ENCODE assay signal across 28 cellular contexts in genomic region chr7:79965946-79966345, GRCh38.
"Had no signal": no experiment of that assay in that cellular context is flagged by ENCODE, and none has a peak within 500 bp of the region (broad histone marks: within the 10 kb centered on the region; RNA-seq: fewer than 3 reads in every experiment).

No MANE protein-coding gene starts in this region.

- DNase-seq: activated CD4-positive, alpha-beta T cell treated with anti-CD3 and anti-CD28 coated beads for 48 hours; activated CD4-positive, alpha-beta T cell treated with anti-CD3 and anti-CD28 coated beads, Interleukin-2, amount 50 U/mL, for 1 hour; activated CD4-positive, alpha-beta T cell treated with anti-CD3 and anti-CD28 coated beads, Interleukin-2, amount 50 U/mL, for 48 hours; activated CD8-positive, alpha-beta memory T cell treated with anti-CD3 and anti-CD28 coated beads, Interleukin-2, amount 10 ng/mL, durations not matched to agents 7 days and 5 days; activated CD8-positive, alpha-beta memory T cell treated with anti-CD3 and anti-CD28 coated beads, Interleukin-2, amount 50 U/mL, for 4 hours; activated CD8-positive, alpha-beta T cell treated with anti-CD3 and anti-CD28 coated beads for 36 hours; activated effector memory CD4-positive, alpha-beta T cell treated with anti-CD3 and anti-CD28 coated beads, Interleukin-2, amount 50 U/mL, for 16 hours; activated naive CD4-positive, alpha-beta T cell treated with anti-CD3 and anti-CD28 coated beads for 36 hours; activated naive CD8-positive, alpha-beta T cell treated with anti-CD3 and anti-CD28 coated beads for 36 hours; activated naive CD8-positive, alpha-beta T cell treated with anti-CD3 and anti-CD28 coated beads, Interleukin-2, amount 50 U/mL, for 24 hours; activated T-cell treated with anti-CD3 and anti-CD28 coated beads, Interleukin-2, amount 50 U/mL, for 1 hour; activated T-cell treated with anti-CD3 and anti-CD28 coated beads, Interleukin-2, amount 50 U/mL, for 48 hours; adrenal gland; amygdala; aorta; body of pancreas; caudate nucleus; cortex of kidney; dermis blood vessel endothelial cell; effector CD4-positive, alpha-beta T cell; effector memory CD8-positive, alpha-beta T cell; esophagus squamous epithelium; foreskin melanocyte; heart right ventricle; T-helper 2 cell had no signal

- H3K9me3 ChIP-seq: adrenal gland, body of pancreas, esophagus squamous epithelium, gastroesophageal sphincter, heart right ventricle had no signal

- H3K27ac ChIP-seq: adrenal gland, body of pancreas, epithelial cell of prostate, esophagus squamous epithelium, gastroesophageal sphincter, heart right ventricle had no signal

- H3K4me1 ChIP-seq: adrenal gland, body of pancreas, esophagus squamous epithelium, gastroesophageal sphincter, heart right ventricle had no signal

- H3K27me3 ChIP-seq: adrenal gland, body of pancreas, esophagus squamous epithelium, gastroesophageal sphincter, heart right ventricle had no signal

- ATAC-seq: activated CD8-positive, alpha-beta memory T cell treated with anti-CD3 and anti-CD28 coated beads, Interleukin-2, amount 10 ng/mL, durations not matched to agents 7 days and 5 days; activated CD8-positive, alpha-beta T cell treated with anti-CD3 and anti-CD28 coated beads for 36 hours; activated naive CD8-positive, alpha-beta T cell treated with anti-CD3 and anti-CD28 coated beads, Interleukin-2, amount 50 U/mL, for 24 hours; body of pancreas; effector memory CD8-positive, alpha-beta T cell; gastroesophageal sphincter; heart right ventricle; WTC11 had no signal

- H3K36me3 ChIP-seq: adrenal gland, esophagus squamous epithelium, gastroesophageal sphincter, heart right ventricle had no signal

- H3K4me3 ChIP-seq: adrenal gland, body of pancreas, esophagus squamous epithelium, gastroesophageal sphincter, heart right ventricle had no signal
